Comparison of ENCODE assay signal across 9 cellular contexts in genomic region chr10:92965314-92965713, GRCh38.
A peak's percentile ranks its signal among the peaks of the same experiment; 100 is the strongest.
DNase-seq lines count a peak whose midpoint lies in the region; ATAC-seq and TF ChIP-seq lines count a peak whose summit lies in the region.
"Had no signal": no experiment of that assay in that cellular context is flagged by ENCODE, and none has a peak within 500 bp of the region (broad histone marks: within the 10 kb centered on the region; RNA-seq: fewer than 3 reads in every experiment).

No MANE protein-coding gene starts in this region.

- H3K36me3 ChIP-seq in Caco-2 (ENCODE audit: control insufficient read depth, insufficient read depth, low read length) (no peaks in the 10 kb centered on the region), spleen (peaks cover 0 to 25% (median 5%) of the 10 kb centered on the region in 6 donors)

- H3K27ac Mint-ChIP-seq in Caco-2 (ENCODE audit: unreplicated experiment) (no peak overlapping the region), HFFc6 (peak overlapping the region; percentile 64; the same call in 1 of the 2 replicates)
- H3K27ac Mint-ChIP-seq: naive B cell had no signal

- H3K4me1 Mint-ChIP-seq in Caco-2 (ENCODE audit: low read depth, unreplicated experiment) (no peaks in the 10 kb centered on the region), HFFc6 (ENCODE audit: low read depth) (peaks cover 44% of the 10 kb centered on the region)

- DNase-seq in Caco-2 (peak in 1 of 2 experiments; percentile 49), HFFc6 (peak; percentile 43), foreskin melanocyte (peak; percentile 41), spleen (no peak), GDM1 (lab: John Stamatoyannopoulos, UW) (no peak), DMS153 treated with DMSO at 0.1 percent for 48 hours (lab: John Stamatoyannopoulos, UW; ENCODE audit: unreplicated experiment) (no peak)
- DNase-seq: naive B cell had no signal

- H3K9me3 Mint-ChIP-seq in Caco-2 (ENCODE audit: unreplicated experiment) (no peaks in the 10 kb centered on the region), HFFc6 (no peaks in the 10 kb centered on the region)

- CTCF ChIA-PET in Caco-2 (lab: Charles Lee): no interaction called here

- 72 to 83% (median 81%) methylated on average over 2 of the region's 2 CpGs for WGBS in spleen, 5 donors

- H3K4me3 Mint-ChIP-seq in Caco-2 (ENCODE audit: unreplicated experiment): no peak overlapping the region
- peak overlapping the region; percentile 36; the same call in 1 of the 2 replicates for H3K4me3 Mint-ChIP-seq in HFFc6
- H3K4me3 Mint-ChIP-seq: naive B cell had no signal

- H3K27ac ChIP-seq in spleen: no peak overlapping the region

- H3K27me3 ChIP-seq in Caco-2 (replicated peaks; ENCODE audit: control insufficient read depth, insufficient read depth, low read length) (no peaks in the 10 kb centered on the region), spleen (replicated peaks in 1 of 7) (no peaks in the 10 kb centered on the region)

- H3K4me1 ChIP-seq in Caco-2: no peaks in the 10 kb centered on the region
- no peaks in the 10 kb centered on the region for H3K4me1 ChIP-seq in spleen

- intact Hi-C loops in Caco-2 (cut with micrococcal nuclease; ENCODE audit: unreplicated experiment) (loop anchor here (1.0 to 2.0 kb wide), 2 partner anchors 73 to 79 kb away; no protein-coding TSS in a partner anchor), spleen (cut with DNase I; ENCODE audit: low total_unique reads) (no loop called here)

- TF ChIP-seq CTCF in Caco-2 (IDR thresholded peaks at IDR 0.05; ENCODE audit: insufficient read depth in 1 of 2, low read depth in 1 of 2, low read length in 1 of 2, severe bottlenecking in 1 of 2, unreplicated experiment in 1 of 2) (peak; percentile 56 to 59), HFFc6 (IDR thresholded peaks at IDR 0.05) (peak; percentile 96), spleen (IDR thresholded peaks at IDR 0.05 in 8 of 11, conservative IDR thresholded peaks at IDR 0.05 in 3 of 11) (peak in 9 of 11 experiments; percentile 36 to 71 (median 55))

- no peaks in the 10 kb centered on the region for H3K27me3 Mint-ChIP-seq in Caco-2 (ENCODE audit: insufficient read depth, unreplicated experiment)
- H3K27me3 Mint-ChIP-seq in HFFc6 (ENCODE audit: insufficient read depth): no peaks in the 10 kb centered on the region
- H3K27me3 Mint-ChIP-seq: naive B cell had no signal

- H3K9me3 ChIP-seq in Caco-2: no peaks in the 10 kb centered on the region
- H3K9me3 ChIP-seq in spleen: no peaks in the 10 kb centered on the region

- TF ChIP-seq POLR2A in spleen (IDR thresholded peaks at IDR 0.05): no peak

- H3K4me3 ChIP-seq in Caco-2 (ENCODE audit: low read depth, low read length) (no peak overlapping the region), spleen (no peak overlapping the region)

- H3K36me3 Mint-ChIP-seq in Caco-2 (ENCODE audit: insufficient read depth, unreplicated experiment) (no peaks in the 10 kb centered on the region), HFFc6 (ENCODE audit: low read depth) (no peaks in the 10 kb centered on the region)

- POLR2A ChIA-PET in Caco-2 (lab: Charles Lee): no interaction called here

- ATAC-seq in SK-N-SH treated with all-trans-retinoic acid at 6 μM for 48 hours (peak; percentile 39; the same call in 2 of the 3 replicates), GM18907 (IDR thresholded peaks at IDR 0.05; ENCODE audit: unreplicated experiment) (no peak)

- BruUV-seq in Caco-2 (replicated peaks; lab: Mats Ljungman, UMichigan): no TSS peak

TF ChIP-seq in SK-N-SH treated with all-trans-retinoic acid at 6 μM for 48 hours, 23 proteins besides CTCF, POLR2A, EP300 and RAD21:
- TF ChIP-seq BACH2 (CRISPR knock-in tag; IDR thresholded peaks at IDR 0.05; ENCODE audit: borderline replicate concordance) (no peak), TSHZ2 (CRISPR knock-in tag; IDR thresholded peaks at IDR 0.05) (no peak), RARB (CRISPR knock-in tag; IDR thresholded peaks at IDR 0.05) (no peak), GLIS3 (CRISPR knock-in tag; IDR thresholded peaks at IDR 0.05) (no peak), PATZ1 (CRISPR knock-in tag; IDR thresholded peaks at IDR 0.05; ENCODE audit: borderline replicate concordance) (no peak), CSRNP3 (CRISPR knock-in tag; IDR thresholded peaks at IDR 0.05) (no peak), ISL1 (CRISPR knock-in tag; IDR thresholded peaks at IDR 0.05) (no peak), CREB5 (CRISPR knock-in tag; IDR thresholded peaks at IDR 0.05; ENCODE audit: low read depth) (no peak), ESRRG (CRISPR knock-in tag; IDR thresholded peaks at IDR 0.05) (no peak), ZFP30 (CRISPR knock-in tag; IDR thresholded peaks at IDR 0.05) (no peak), PPARA (CRISPR knock-in tag; IDR thresholded peaks at IDR 0.05; ENCODE audit: borderline replicate concordance) (no peak)
TF ChIP-seq in SK-N-SH treated with all-trans-retinoic acid at 6 μM for 48 hours: peak in this region for 0.

Comparison
In these comparisons a context has a peak if more than half of its experiments do, and no peak if none do; other contexts are left out.
1. DNase-seq: peak in HFFc6 (single experiment) and foreskin melanocyte (single experiment); none in spleen (single experiment), GDM1 (single experiment) and DMS153 treated with DMSO at 0.1 percent for 48 hours (single experiment).
2. Peak in every context shown above with its lines, with median percentiles within 50 percentile points of each other: CTCF ChIP-seq.